13 cellular contexts compared by ENCODE assay signal in genomic region chr3:101950985-101951733, GRCh38.
DNase-seq lines count a peak whose midpoint lies in the region; ATAC-seq and FAIRE-seq lines count a peak whose summit lies in the region.
"Had no signal": no experiment of that assay in that cellular context is flagged by ENCODE, and none has a peak within 500 bp of the region (broad histone marks: within the 10 kb centered on the region; RNA-seq: fewer than 3 reads in every experiment).

No MANE protein-coding gene starts in this region.

- FAIRE-seq in frontal cortex (lab: Jason Lieb, UNC), result no peak
- FAIRE-seq: pancreas, TTC549 had no signal

- ATAC-seq in GM21423 (IDR thresholded peaks at IDR 0.05; ENCODE audit: unreplicated experiment) (peak; percentile 28), GM19455 (IDR thresholded peaks at IDR 0.05; ENCODE audit: unreplicated experiment) (no peak)

- DNase-seq in DMS53 (lab: John Stamatoyannopoulos, UW) (peak; percentile 33), RPMI7951 (ENCODE audit: low read depth) (peak; percentile 37), kidney tubule cell (ENCODE audit: low spot score) (peak; percentile 57), SKM-1 (lab: John Stamatoyannopoulos, UW; ENCODE audit: unreplicated experiment) (no peak), NCI-H226 (no peak), frontal cortex (ENCODE audit: low spot score in 2 of 2) (no peak)
- DNase-seq: activated effector memory CD4-positive, alpha-beta T cell treated with anti-CD3 and anti-CD28 coated beads, Interleukin-2, amount 50 U/mL, for 16 hours; CD8-positive, alpha-beta memory T cell; NCI-H69; pancreas had no signal

Comparison
In these comparisons a context has a peak if more than half of its experiments do, and no peak if none do; other contexts are left out.
1. DNase-seq: peak in DMS53 (single experiment), RPMI7951 (single experiment) and kidney tubule cell (single experiment); none in SKM-1 (single experiment), NCI-H226 (single experiment) and frontal cortex (0 of 2).